8 cellular contexts compared by ENCODE assay signal in the genomic region with DNA sequence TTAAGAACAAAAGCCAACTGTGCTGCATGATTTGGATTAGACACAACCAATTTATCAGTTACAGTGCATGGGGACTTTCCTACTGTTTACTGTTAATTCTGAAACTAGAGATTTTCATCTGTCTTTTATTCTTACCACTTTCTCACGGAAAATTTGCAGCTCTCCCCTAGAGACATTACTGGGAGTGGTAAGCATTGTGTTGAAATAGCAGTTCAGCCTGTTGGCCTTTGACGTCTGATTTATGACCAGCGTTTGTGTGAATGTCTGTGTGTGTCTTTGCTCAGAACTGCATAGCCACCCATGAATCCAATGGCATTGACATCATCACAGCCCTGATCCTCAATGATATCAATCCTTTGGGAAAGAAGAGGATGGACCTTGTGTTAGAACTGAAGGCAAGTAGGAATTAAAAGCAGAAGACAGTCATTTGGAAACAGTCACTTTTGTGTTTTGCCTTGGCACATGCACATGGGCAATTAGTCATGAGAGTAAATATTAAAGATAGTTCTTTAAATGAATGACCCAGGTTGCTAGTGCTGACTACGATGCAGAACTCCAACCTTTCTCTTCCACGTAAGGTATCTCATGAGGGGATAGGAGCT.
A peak's percentile ranks its signal among the peaks of the same experiment; 100 is the strongest.
DNase-seq lines count a peak whose midpoint lies in the region; ATAC-seq and TF ChIP-seq lines count a peak whose summit lies in the region.

No MANE protein-coding gene starts in this region.

- H3K4me3 Mint-ChIP-seq in stimulated activated naive B cell treated with anti-CD40 and anti-IgM and Interleukin-4, amounts not matched to agents 10 μg/mL and 1 μg/mL and 100 μg/mL, for 72 hours: peak overlapping the region; percentile 54 to 55

- peak overlapping the region; percentile 59 for H3K27ac ChIP-seq in colonic mucosa

- no peak overlapping the region for H3K4me3 ChIP-seq in colonic mucosa

- H3K27ac Mint-ChIP-seq in stimulated activated naive B cell treated with anti-CD40 and anti-IgM and Interleukin-4, amounts not matched to agents 10 μg/mL and 1 μg/mL and 100 μg/mL, for 72 hours: peak overlapping the region; percentile 96

- no peaks in the 10 kb centered on the region for H3K27me3 Mint-ChIP-seq in stimulated activated naive B cell treated with anti-CD40 and anti-IgM and Interleukin-4, amounts not matched to agents 10 μg/mL and 1 μg/mL and 100 μg/mL, for 72 hours

- intact Hi-C loops in colonic mucosa (cut with DNase I): no loop called here

- H3K9ac ChIP-seq in colonic mucosa (ENCODE audit: low read depth in 2 of 2, low read length in 2 of 2): peak overlapping the region in 1 of 2 donors; percentile 7

- DNase-seq in GF-D8 (lab: John Stamatoyannopoulos, UW) (peak; percentile 18), colonic mucosa (peak; percentile 63), nucleus accumbens (lab: John Stamatoyannopoulos, UW) (no peak), amygdala (lab: John Stamatoyannopoulos, UW) (no peak)
- DNase-seq in stimulated activated naive B cell treated with anti-CD40 and anti-IgM and Interleukin-4, amounts not matched to agents 10 μg/mL and 1 μg/mL and 100 μg/mL, for 72 hours: peak; percentile 54
- DNase-seq in stimulated activated naive CD4-positive, alpha-beta T cell (lab: John Stamatoyannopoulos, UW): no peak

- ATAC-seq in GM19455 (IDR thresholded peaks at IDR 0.05; ENCODE audit: unreplicated experiment) (peak; percentile 79), HG03460 (IDR thresholded peaks at IDR 0.05; ENCODE audit: unreplicated experiment) (peak; percentile 89)
- peak; percentile 91 to 94 for ATAC-seq in stimulated activated naive B cell treated with anti-CD40 and anti-IgM and Interleukin-4, amounts not matched to agents 10 μg/mL and 1 μg/mL and 100 μg/mL, for 72 hours (replicated peaks)

- no peaks in the 10 kb centered on the region for H3K27me3 ChIP-seq in colonic mucosa

- H3K4me1 ChIP-seq in colonic mucosa: peaks cover 14% of the 10 kb centered on the region

- no peak for TF ChIP-seq CTCF in colonic mucosa (IDR thresholded peaks at IDR 0.05)

- H3K9me3 ChIP-seq in colonic mucosa: no peaks in the 10 kb centered on the region

- no peaks in the 10 kb centered on the region for H3K9me3 Mint-ChIP-seq in stimulated activated naive B cell treated with anti-CD40 and anti-IgM and Interleukin-4, amounts not matched to agents 10 μg/mL and 1 μg/mL and 100 μg/mL, for 72 hours

- H3K4me1 Mint-ChIP-seq in stimulated activated naive B cell treated with anti-CD40 and anti-IgM and Interleukin-4, amounts not matched to agents 10 μg/mL and 1 μg/mL and 100 μg/mL, for 72 hours: peaks cover 30 to 40% of the 10 kb centered on the region in 2 donors

- peaks cover 47 to 65% of the 10 kb centered on the region in 2 donors for H3K36me3 Mint-ChIP-seq in stimulated activated naive B cell treated with anti-CD40 and anti-IgM and Interleukin-4, amounts not matched to agents 10 μg/mL and 1 μg/mL and 100 μg/mL, for 72 hours

- no peaks in the 10 kb centered on the region for H3K36me3 ChIP-seq in colonic mucosa

Comparison
In these comparisons a context has a peak if more than half of its experiments do, and no peak if none do; other contexts are left out.
1. DNase-seq: peak in GF-D8 (single experiment), colonic mucosa (single experiment) and stimulated activated naive B cell treated with anti-CD40 and anti-IgM and Interleukin-4, amounts not matched to agents 10 μg/mL and 1 μg/mL and 100 μg/mL, for 72 hours (single experiment); none in nucleus accumbens (0 of 56), amygdala (0 of 56) and stimulated activated naive CD4-positive, alpha-beta T cell (0 of 6).
2. Peak in every context shown above with its lines, with median percentiles within 50 percentile points of each other: ATAC-seq.